Comparison of ENCODE assay signal across 8 cellular contexts in the genomic region with DNA sequence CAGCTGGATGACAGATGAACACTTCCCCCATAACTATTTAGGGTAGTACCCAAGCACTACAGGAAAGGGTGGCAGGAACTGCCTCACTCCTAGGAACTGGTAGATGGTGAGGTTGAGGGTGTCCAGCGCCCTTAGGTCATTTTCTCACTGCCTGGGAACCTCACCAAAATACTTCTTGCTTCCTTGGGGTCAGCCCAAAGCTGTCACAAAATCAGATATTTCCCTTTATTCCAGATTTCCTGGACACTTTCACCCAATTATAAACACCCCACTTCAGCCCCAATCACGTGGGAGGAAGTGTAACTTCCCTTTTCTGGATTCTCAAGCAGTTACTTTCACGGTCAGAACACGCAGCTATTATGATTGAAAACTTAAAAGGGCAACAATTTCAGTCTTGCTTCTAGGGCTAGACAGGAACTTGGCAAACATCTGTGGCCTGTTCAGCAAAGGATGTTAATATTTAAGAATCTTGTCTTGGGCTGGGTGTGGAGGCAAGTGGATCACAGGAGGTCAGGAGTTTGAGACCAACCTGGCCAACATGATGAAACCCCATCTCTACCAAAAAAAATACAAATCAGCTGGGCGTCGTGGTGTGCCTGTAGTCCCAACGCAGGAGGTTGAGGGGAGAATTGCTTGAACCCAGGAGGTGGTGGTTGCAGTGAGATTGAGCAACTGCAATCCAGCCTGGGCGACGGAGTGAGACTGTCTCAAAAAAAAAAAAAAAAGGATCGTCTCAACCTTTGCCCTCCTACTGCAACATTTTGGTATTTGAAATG. TPM values are rescaled to one million over a fixed set of nuclear protein-coding genes. Genes with fewer than 3 reads are reported as not detected.
DNase-seq lines count a peak whose midpoint lies in the region; ATAC-seq and TF ChIP-seq lines count a peak whose summit lies in the region.

No MANE protein-coding gene starts in this region.

- no peaks in the 10 kb centered on the region for H3K27me3 ChIP-seq in smooth muscle cell (ENCODE audit: low read depth)

- peaks cover 26% of the 10 kb centered on the region for H3K4me1 Mint-ChIP-seq in activated T-helper 17 cell treated with anti-CD3 and anti-CD28 coated beads, Interleukin-2, amount 50 U/mL, for 72 hours

- intact Hi-C loops in left cardiac atrium (cut with DNase I), result no loop called here

- no peak for ATAC-seq in activated T-helper 17 cell treated with anti-CD3 and anti-CD28 coated beads, Interleukin-2, amount 50 U/mL, for 72 hours (replicated peaks)
- ATAC-seq in left cardiac atrium (peak; percentile 1 to 2), HG03521 (IDR thresholded peaks at IDR 0.05; ENCODE audit: unreplicated experiment) (no peak)

- H3K4me2 ChIP-seq in smooth muscle cell, result no peak overlapping the region

- no peak for TF ChIP-seq CTCF in AG09319 (IDR thresholded peaks at IDR 0.05; ENCODE audit: low read depth, low read length)
- no peak for TF ChIP-seq CTCF in smooth muscle cell (IDR thresholded peaks at IDR 0.05; ENCODE audit: borderline replicate concordance, insufficient read depth, poor library complexity, severe bottlenecking)

- in situ Hi-C loops in KBM-7 (cut with MboI; ENCODE audit: low pct_unique_long_range_greater_than_20kb, low sequenced_read_pairs), result no loop called here

- no peaks in the 10 kb centered on the region for H3K27me3 Mint-ChIP-seq in activated T-helper 17 cell treated with anti-CD3 and anti-CD28 coated beads, Interleukin-2, amount 50 U/mL, for 72 hours

- 85% methylated on average over 10 of the region's 10 CpGs for WGBS in smooth muscle cell (ENCODE audit: low lambda C conversion rate)

- H3K9me3 ChIP-seq in smooth muscle cell (replicated peaks; ENCODE audit: low read depth), result no peaks in the 10 kb centered on the region

- H3K27ac ChIP-seq in smooth muscle cell (ENCODE audit: low read depth), result peak overlapping the region; percentile 37

- peaks cover 25% of the 10 kb centered on the region for H3F3A ChIP-seq in smooth muscle cell (ENCODE audit: low read depth)

- DNase-seq in AG09319 (ENCODE audit: extremely low read depth, low read depth) (peak; percentile 72), KBM-7 (peak; percentile 90), left cardiac atrium (no peak), smooth muscle cell (lab: John Stamatoyannopoulos, UW; ENCODE audit: unreplicated experiment) (no peak), SW 1271 (lab: John Stamatoyannopoulos, UW) (no peak), GM19238 (ENCODE audit: insufficient read length, low spot score) (no peak)

- H3K27ac Mint-ChIP-seq in activated T-helper 17 cell treated with anti-CD3 and anti-CD28 coated beads, Interleukin-2, amount 50 U/mL, for 72 hours, result peak overlapping the region; percentile 69

- H3K36me3 ChIP-seq in smooth muscle cell (ENCODE audit: low read depth), result no peaks in the 10 kb centered on the region

- H3K79me2 ChIP-seq in smooth muscle cell (ENCODE audit: low read depth), result peaks cover 24% of the 10 kb centered on the region

- no peaks in the 10 kb centered on the region for H3K9me3 Mint-ChIP-seq in activated T-helper 17 cell treated with anti-CD3 and anti-CD28 coated beads, Interleukin-2, amount 50 U/mL, for 72 hours

- H2AFZ ChIP-seq in smooth muscle cell (ENCODE audit: low read depth), result no peak overlapping the region

- H3K4me3 Mint-ChIP-seq in activated T-helper 17 cell treated with anti-CD3 and anti-CD28 coated beads, Interleukin-2, amount 50 U/mL, for 72 hours, result peak overlapping the region; percentile 96

- no peak overlapping the region for H3K4me3 ChIP-seq in smooth muscle cell

- H3K9ac ChIP-seq in smooth muscle cell (ENCODE audit: low read depth), result no peak overlapping the region

- peaks cover 12% of the 10 kb centered on the region for H3K4me1 ChIP-seq in smooth muscle cell (ENCODE audit: low read depth)

- H4K20me1 ChIP-seq in smooth muscle cell (ENCODE audit: low read depth), result peaks cover 59% of the 10 kb centered on the region

- H3K36me3 Mint-ChIP-seq in activated T-helper 17 cell treated with anti-CD3 and anti-CD28 coated beads, Interleukin-2, amount 50 U/mL, for 72 hours (ENCODE audit: low read depth), result peaks cover 42% of the 10 kb centered on the region

RNA-seq across cellular contexts. Expression of gene FTH1, which starts 4.0 kb away (rescaled TPM):
- 1,000 to 10,000 TPM in 1 of 2 donors, 100 to 1,000 TPM in 1; 701 to 1,114 TPM for total RNA-seq in activated T-helper 17 cell treated with anti-CD3 and anti-CD28 coated beads, Interleukin-2, amount 50 U/mL, for 72 hours
- total RNA-seq in left cardiac atrium (1,000 to 10,000 TPM; 2,726 to 3,432 TPM), smooth muscle cell (903 and 1,173 TPM in 2 replicates)
- polyA plus RNA-seq in smooth muscle cell, result 6,048 and 7,176 TPM in 2 replicates

RNA-seq across cellular contexts. Expression of gene BEST1, which starts 13.3 kb away (rescaled TPM):
- under 1 TPM; 0.05 to 0.24 TPM for total RNA-seq in activated T-helper 17 cell treated with anti-CD3 and anti-CD28 coated beads, Interleukin-2, amount 50 U/mL, for 72 hours
- 1 to 10 TPM; 3.4 to 3.9 TPM for total RNA-seq in left cardiac atrium
- total RNA-seq in smooth muscle cell, result 2.4 and 2.6 TPM in 2 replicates
- 1.6 and 2.8 TPM in 2 replicates for polyA plus RNA-seq in smooth muscle cell

RNA-seq across cellular contexts. Expression of gene RAB3IL1, which starts 46.1 kb away (rescaled TPM):
- total RNA-seq in activated T-helper 17 cell treated with anti-CD3 and anti-CD28 coated beads, Interleukin-2, amount 50 U/mL, for 72 hours, result not detected
- total RNA-seq in left cardiac atrium, result 10 to 100 TPM; 17.3 to 21.8 TPM
- 4.8 and 4.9 TPM in 2 replicates for total RNA-seq in smooth muscle cell
- 9.8 and 11.6 TPM in 2 replicates for polyA plus RNA-seq in smooth muscle cell

Comparison
In these comparisons a context has a peak if more than half of its experiments do, and no peak if none do; other contexts are left out.
1. DNase-seq: peak in AG09319 (single experiment) and KBM-7 (single experiment); none in left cardiac atrium (single experiment), smooth muscle cell (single experiment), SW 1271 (0 of 2) and GM19238 (single experiment).
2. ATAC-seq: peak in left cardiac atrium (2 of 2); none in activated T-helper 17 cell treated with anti-CD3 and anti-CD28 coated beads, Interleukin-2, amount 50 U/mL, for 72 hours (single experiment) and HG03521 (single experiment).